ENCODE assay signal across 15 cellular contexts in genomic region chr2:223576873-223577272, GRCh38. TPM values are rescaled to one million over a fixed set of nuclear protein-coding genes. Genes with fewer than 3 reads are reported as not detected.
A peak's percentile ranks its signal among the peaks of the same experiment; 100 is the strongest.
DNase-seq lines count a peak whose midpoint lies in the region; ATAC-seq and TF ChIP-seq lines count a peak whose summit lies in the region.
"Had no signal": no experiment of that assay in that cellular context is flagged by ENCODE, and none has a peak within 500 bp of the region (broad histone marks: within the 10 kb centered on the region; RNA-seq: fewer than 3 reads in every experiment).

No MANE protein-coding gene starts in this region.

- no peak for ATAC-seq in HG02870 (IDR thresholded peaks at IDR 0.05; ENCODE audit: unreplicated experiment)
- ATAC-seq: activated CD8-positive, alpha-beta T cell treated with anti-CD3 and anti-CD28 coated beads for 36 hours had no signal

- H3K4me2 ChIP-seq in hepatocyte = no peak overlapping the region

- no peaks in the 10 kb centered on the region for H3K9me3 ChIP-seq in hepatocyte (ENCODE audit: low read depth)
- H3K9me3 ChIP-seq: lower lobe of right lung had no signal

- 72% methylated on average over 5 of the region's 5 CpGs for WGBS in hepatocyte (ENCODE audit: low lambda C conversion rate, missing lambda C conversion rate)

- H3K4me3 ChIP-seq in ACC112 (ENCODE audit: low read depth, low read length) (no peak overlapping the region), astrocyte of the spinal cord (ENCODE audit: low read depth, low read length) (no peak overlapping the region), hepatocyte (no peak overlapping the region)
- H3K4me3 ChIP-seq: lower lobe of right lung, skin epidermis had no signal

- DNase-seq in HPDE6-E6E7 (ENCODE audit: extremely low spot score) = peak; percentile 21
- DNase-seq in astrocyte of the spinal cord (ENCODE audit: low read depth, low spot score) = peak; percentile 97
- peak; percentile 43 for DNase-seq in hepatocyte (ENCODE audit: low spot score)
- DNase-seq in OCI-M2 (lab: John Stamatoyannopoulos, UW; ENCODE audit: unreplicated experiment) = no peak
- no peak for DNase-seq in cerebellum (ENCODE audit: low spot score)
- no peak for DNase-seq in cerebellar cortex (ENCODE audit: low spot score)
- DNase-seq: activated CD8-positive, alpha-beta T cell treated with anti-CD3 and anti-CD28 coated beads for 36 hours; C1 segment of cervical spinal cord; foreskin melanocyte; KG1; lower lobe of right lung; T-helper 1 cell had no signal

- H2AFZ ChIP-seq in ACC112 (ENCODE audit: low read length, unreplicated experiment) = peak overlapping the region; percentile 20
- H2AFZ ChIP-seq in hepatocyte = no peak overlapping the region

- peak overlapping the region; percentile 81 for H3K27ac ChIP-seq in ACC112 (ENCODE audit: low read depth, low read length)
- peak overlapping the region; percentile 54 for H3K27ac ChIP-seq in hepatocyte
- H3K27ac ChIP-seq: lower lobe of right lung had no signal

- H3K27me3 ChIP-seq in ACC112 (ENCODE audit: insufficient read depth, low read length) (no peaks in the 10 kb centered on the region), hepatocyte (no peaks in the 10 kb centered on the region)

- no peaks in the 10 kb centered on the region for H3K79me2 ChIP-seq in ACC112 (ENCODE audit: control insufficient read depth, insufficient read depth, low read length, unreplicated experiment)
- no peaks in the 10 kb centered on the region for H3K79me2 ChIP-seq in hepatocyte

- H3K4me1 ChIP-seq in ACC112 (ENCODE audit: control insufficient read depth, insufficient read depth, low read length, unreplicated experiment) = peaks cover 31% of the 10 kb centered on the region
- no peaks in the 10 kb centered on the region for H3K4me1 ChIP-seq in hepatocyte (ENCODE audit: insufficient read depth)
- H3K4me1 ChIP-seq: lower lobe of right lung had no signal

- no peaks in the 10 kb centered on the region for H4K20me1 ChIP-seq in hepatocyte (ENCODE audit: insufficient read depth, poor library complexity, severe bottlenecking)

- in situ Hi-C loops in astrocyte of the spinal cord (cut with HindIII; ENCODE audit: low sequenced_read_pairs) = no loop called here

- no peak for TF ChIP-seq CTCF in astrocyte of the spinal cord (IDR thresholded peaks at IDR 0.05; ENCODE audit: low read depth, low read length)
- no peak for TF ChIP-seq CTCF in hepatocyte (IDR thresholded peaks at IDR 0.05; ENCODE audit: poor library complexity)

- no peaks in the 10 kb centered on the region for H3K36me3 ChIP-seq in ACC112 (ENCODE audit: insufficient read depth, low read length)
- H3K36me3 ChIP-seq in hepatocyte (replicated peaks; ENCODE audit: insufficient read depth, low read depth) = no peaks in the 10 kb centered on the region
- H3K36me3 ChIP-seq: lower lobe of right lung had no signal

- no peaks in the 10 kb centered on the region for H3K9me2 ChIP-seq in hepatocyte (replicated peaks; ENCODE audit: insufficient read depth)

RNA-seq across cellular contexts. Expression of gene SCG2, which starts 25.3 kb away (rescaled TPM):
- total RNA-seq in hepatocyte = 14.0 and 14.2 TPM in 2 replicates
- polyA plus RNA-seq in hepatocyte = 21.8 and 23.0 TPM in 2 replicates
- total RNA-seq in cerebellum = 31.7 TPM
- total RNA-seq: activated CD8-positive, alpha-beta T cell treated with anti-CD3 and anti-CD28 coated beads for 36 hours had no signal

Comparison
In these comparisons a context has a peak if more than half of its experiments do, and no peak if none do; other contexts are left out.
1. DNase-seq: peak in HPDE6-E6E7 (single experiment), astrocyte of the spinal cord (single experiment) and hepatocyte (single experiment); none in OCI-M2 (single experiment), cerebellum (single experiment) and cerebellar cortex (single experiment).